Comparison of ENCODE assay signal across 31 cellular contexts in the genomic region with DNA sequence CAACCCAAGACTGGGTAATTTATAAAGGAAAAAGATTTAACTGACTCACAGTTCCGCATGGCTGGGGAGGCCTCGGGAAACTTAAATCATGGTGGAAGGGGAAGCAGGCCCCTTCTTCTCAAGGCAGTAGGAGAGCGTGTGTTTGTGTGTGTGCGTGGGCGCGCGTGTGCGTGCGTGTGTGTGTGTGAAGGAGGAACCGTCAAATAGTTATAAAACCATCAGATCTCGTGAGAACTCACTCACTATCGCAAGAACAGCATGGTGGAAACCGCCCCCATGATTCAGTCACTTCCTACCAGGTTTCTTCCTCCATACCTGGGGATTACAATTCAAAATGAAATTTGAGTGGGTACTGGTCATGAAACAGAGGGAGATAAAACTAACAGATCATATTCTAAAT.
"Had no signal": no experiment of that assay in that cellular context is flagged by ENCODE, and none has a peak within 500 bp of the region (broad histone marks: within the 10 kb centered on the region; RNA-seq: fewer than 3 reads in every experiment).

No MANE protein-coding gene starts in this region.

- H3K4me1 Mint-ChIP-seq: naive thymus-derived CD4-positive, alpha-beta T cell; natural killer cell; nephron; stimulated activated memory B cell treated with anti-CD40 and anti-IgM and Interleukin-4, amounts not matched to agents 10 μg/mL and 1 μg/mL and 100 μg/mL, for 72 hours; stimulated activated naive CD8-positive, alpha-beta T cell treated with anti-CD3 and anti-CD28 coated beads, Interleukin-15, amount 100 ng/mL, for 72 hours had no signal

- H3K36me3 ChIP-seq: ovary, right lobe of liver, sigmoid colon, suprapubic skin, thoracic aorta, thyroid gland, tibial nerve, upper lobe of left lung, vagina had no signal

- H3K4me1 ChIP-seq: parathyroid adenoma, psoas muscle, right lobe of liver, sigmoid colon, suprapubic skin, thyroid gland, tibial nerve, upper lobe of left lung, vagina had no signal

- H3K9me3 Mint-ChIP-seq: nephron; stimulated activated memory B cell treated with anti-CD40 and anti-IgM and Interleukin-4, amounts not matched to agents 10 μg/mL and 1 μg/mL and 100 μg/mL, for 72 hours had no signal

- DNase-seq: naive thymus-derived CD4-positive, alpha-beta T cell; natural killer cell; occipital lobe; ovary; posterior cingulate gyrus; psoas muscle; right cardiac atrium; right lobe of liver; sigmoid colon; small intestine; stimulated activated CD4-positive, alpha-beta T cell treated with anti-CD3 and anti-CD28 coated beads, Interleukin-15, amount 100 ng/mL, for 24 hours; stimulated activated CD4-positive, alpha-beta T cell treated with anti-CD3 and anti-CD28 coated beads, Interleukin-2, amount 100 ng/mL, for 24 hours; stimulated activated CD4-positive, alpha-beta T cell treated with anti-CD3 and anti-CD28 coated beads, Interleukin-2, amount 100 ng/mL, for 48 hours; stimulated activated CD4-positive, alpha-beta T cell treated with anti-CD3 and anti-CD28 coated beads, Interleukin-4, amount 100 ng/mL, for 24 hours; stimulated activated naive CD4-positive, alpha-beta T cell; stimulated activated naive CD8-positive, alpha-beta T cell treated with anti-CD3 and anti-CD28 coated beads, Interleukin-15, amount 100 ng/mL, for 72 hours; stimulated activated naive CD8-positive, alpha-beta T cell treated with anti-CD3 and anti-CD28 coated beads, Interleukin-15, Interleukin-2, amounts not matched to agents 100 U/mL and 50 U/mL, for 24 hours; substantia nigra; thyroid gland; trophoblast cell had no signal

- H3K4me3 Mint-ChIP-seq: naive thymus-derived CD4-positive, alpha-beta T cell; natural killer cell; nephron; neural crest cell; stimulated activated memory B cell treated with anti-CD40 and anti-IgM and Interleukin-4, amounts not matched to agents 10 μg/mL and 1 μg/mL and 100 μg/mL, for 72 hours; stimulated activated naive CD8-positive, alpha-beta T cell treated with anti-CD3 and anti-CD28 coated beads, Interleukin-15, amount 100 ng/mL, for 72 hours had no signal

- H3K27me3 Mint-ChIP-seq: naive thymus-derived CD4-positive, alpha-beta T cell; progenitor cell of endocrine pancreas; stimulated activated memory B cell treated with anti-CD40 and anti-IgM and Interleukin-4, amounts not matched to agents 10 μg/mL and 1 μg/mL and 100 μg/mL, for 72 hours; stimulated activated naive CD8-positive, alpha-beta T cell treated with anti-CD3 and anti-CD28 coated beads, Interleukin-15, amount 100 ng/mL, for 72 hours had no signal

- H3K27me3 ChIP-seq: ovary, right lobe of liver, sigmoid colon, suprapubic skin, thyroid gland, tibial nerve, upper lobe of left lung, vagina had no signal

- ATAC-seq: naive thymus-derived CD4-positive, alpha-beta T cell; natural killer cell; psoas muscle; right cardiac atrium; right lobe of liver; stimulated activated memory B cell treated with anti-CD40 and anti-IgM and Interleukin-4, amounts not matched to agents 10 μg/mL and 1 μg/mL and 100 μg/mL, for 72 hours; stimulated activated naive CD8-positive, alpha-beta T cell treated with anti-CD3 and anti-CD28 coated beads, Interleukin-15, amount 100 ng/mL, for 72 hours; stimulated activated naive CD8-positive, alpha-beta T cell treated with anti-CD3 and anti-CD28 coated beads, Interleukin-15, Interleukin-2, amounts not matched to agents 100 U/mL and 50 U/mL, for 24 hours had no signal

- H3K27ac ChIP-seq: ovary, parathyroid adenoma, psoas muscle, right lobe of liver, sigmoid colon, suprapubic skin, thoracic aorta, thyroid gland, tibial nerve, upper lobe of left lung, vagina had no signal

- FAIRE-seq: small intestine, urothelium cell line had no signal

- H3K27ac Mint-ChIP-seq: naive thymus-derived CD4-positive, alpha-beta T cell; natural killer cell; nephron; progenitor cell of endocrine pancreas; stimulated activated memory B cell treated with anti-CD40 and anti-IgM and Interleukin-4, amounts not matched to agents 10 μg/mL and 1 μg/mL and 100 μg/mL, for 72 hours; stimulated activated naive CD8-positive, alpha-beta T cell treated with anti-CD3 and anti-CD28 coated beads, Interleukin-15, amount 100 ng/mL, for 72 hours had no signal

- H3K9me3 ChIP-seq: ovary, psoas muscle, right lobe of liver, suprapubic skin, thoracic aorta, thyroid gland, vagina had no signal

- H3K36me3 Mint-ChIP-seq: naive thymus-derived CD4-positive, alpha-beta T cell; stimulated activated memory B cell treated with anti-CD40 and anti-IgM and Interleukin-4, amounts not matched to agents 10 μg/mL and 1 μg/mL and 100 μg/mL, for 72 hours had no signal

- H3K4me3 ChIP-seq: ovary, psoas muscle, right lobe of liver, sigmoid colon, suprapubic skin, thoracic aorta, thyroid gland, tibial nerve, upper lobe of left lung, vagina had no signal
